17 cellular contexts compared by ENCODE assay signal in genomic region chr10:12643279-12643678, GRCh38.
"Had no signal": no experiment of that assay in that cellular context is flagged by ENCODE, and none has a peak within 500 bp of the region (broad histone marks: within the 10 kb centered on the region; RNA-seq: fewer than 3 reads in every experiment).

No MANE protein-coding gene starts in this region.

- H3K36me3 ChIP-seq: left lung, ovary, right atrium auricular region, thyroid gland had no signal

- H3K27me3 ChIP-seq: ovary, right atrium auricular region, thyroid gland had no signal

- ATAC-seq: activated CD4-positive, CD25-positive, alpha-beta regulatory T cell treated with anti-CD3 and anti-CD28 coated beads, Interleukin-2, amount 50 U/mL, for 24 hours; activated CD8-positive, alpha-beta T cell treated with anti-CD3 and anti-CD28 coated beads, Interleukin-2, amount 10 ng/mL, durations not matched to agents 7 days and 5 days; activated naive CD4-positive, alpha-beta T cell treated with anti-CD3 and anti-CD28 coated beads, Interleukin-2, amount 50 U/mL, for 72 hours; left lung; natural killer cell; psoas muscle; stimulated activated naive CD8-positive, alpha-beta T cell treated with anti-CD3 and anti-CD28 coated beads, Interleukin-15, Interleukin-2, amounts not matched to agents 100 U/mL and 50 U/mL, for 24 hours had no signal

- H3K4me1 ChIP-seq: left lung, psoas muscle, right atrium auricular region had no signal

- H3K27ac ChIP-seq: epithelial cell of prostate, left lung, ovary, psoas muscle, right atrium auricular region had no signal

- DNase-seq: activated CD4-positive, alpha-beta T cell treated with anti-CD3 and anti-CD28 coated beads, Interleukin-2, amount 10 ng/mL, durations not matched to agents 24 days and 14 days; activated CD8-positive, alpha-beta T cell treated with anti-CD3 and anti-CD28 coated beads, Interleukin-2, amount 10 ng/mL, durations not matched to agents 7 days and 5 days; activated T-cell treated with anti-CD3 and anti-CD28 coated beads, Interleukin-2, amount 50 U/mL, for 1 hour; aorta; kidney glomerular epithelial cell; left lung; natural killer cell; ovary; psoas muscle; stimulated activated CD4-positive, alpha-beta T cell treated with anti-CD3 and anti-CD28 coated beads, Interleukin-4, amount 100 ng/mL, for 24 hours; stimulated activated naive CD8-positive, alpha-beta T cell treated with anti-CD3 and anti-CD28 coated beads, Interleukin-15, Interleukin-2, amounts not matched to agents 100 U/mL and 50 U/mL, for 24 hours; thyroid gland had no signal

- H3K9me3 ChIP-seq: left lung, ovary, psoas muscle, right atrium auricular region, thyroid gland had no signal

- H3K4me3 ChIP-seq: left lung, lung, ovary, psoas muscle, right atrium auricular region, thyroid gland had no signal
